Comparison of ENCODE assay signal across 2 cellular contexts in the genomic region with DNA sequence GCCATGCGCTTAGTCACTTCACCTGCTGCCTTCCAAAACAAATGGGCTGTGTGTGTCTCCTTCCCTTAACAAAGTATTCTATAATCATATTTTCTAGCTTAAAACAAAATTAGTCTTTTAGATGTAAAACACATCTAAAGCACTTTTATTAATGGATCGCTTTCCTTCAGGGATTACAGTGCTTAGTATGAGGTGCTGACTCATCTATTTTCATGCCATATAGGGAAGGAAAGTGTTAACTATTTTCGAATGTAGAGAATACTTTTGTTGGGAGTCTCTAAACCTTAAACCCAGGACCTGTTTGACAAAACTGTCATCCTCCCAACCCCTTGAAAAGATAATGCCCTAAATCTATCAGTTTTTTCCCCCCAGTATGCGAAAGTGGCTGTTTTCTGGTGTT.
TF ChIP-seq lines count a peak whose summit lies in the region.

No MANE protein-coding gene starts in this region.

TF ChIP-seq in HCT116, 20 proteins besides CTCF, POLR2A, EP300 and RAD21 (continued from another document):
- no peak for TF ChIP-seq REST (IDR thresholded peaks at IDR 0.05; ENCODE audit: low read depth)
- no peak for TF ChIP-seq EGR1 (IDR thresholded peaks at IDR 0.05; ENCODE audit: low read depth)
- no peak for TF ChIP-seq ELF1 (IDR thresholded peaks at IDR 0.05; ENCODE audit: borderline replicate concordance, low read depth)
- TF ChIP-seq EZH2 (IDR thresholded peaks at IDR 0.05) = no peak
- no peak for TF ChIP-seq SRF (IDR thresholded peaks at IDR 0.05; ENCODE audit: low read depth)
- TF ChIP-seq CBX3 (IDR thresholded peaks at IDR 0.05; ENCODE audit: low read depth) = no peak
- TF ChIP-seq TCF7L2 (IDR thresholded peaks at IDR 0.05; ENCODE audit: borderline replicate concordance, extremely low read depth, insufficient read depth, insufficient read length) = no peak
- TF ChIP-seq POLR2AphosphoS5 (IDR thresholded peaks at IDR 0.05; ENCODE audit: low read depth, low read length) = no peak
- no peak for TF ChIP-seq SIN3A (IDR thresholded peaks at IDR 0.05; ENCODE audit: low read depth)
- no peak for TF ChIP-seq CEBPB (IDR thresholded peaks at IDR 0.05; ENCODE audit: low read depth)
- TF ChIP-seq SP1 (IDR thresholded peaks at IDR 0.05; ENCODE audit: low read depth) = no peak
- no peak for TF ChIP-seq ZBTB33 (IDR thresholded peaks at IDR 0.05; ENCODE audit: extremely low read depth, insufficient replicate concordance, low read length)
- TF ChIP-seq EZH2phosphoT487 (IDR thresholded peaks at IDR 0.05; ENCODE audit: borderline replicate concordance) = no peak

TF ChIP-seq in K562, 482 proteins besides CTCF, POLR2A, EP300 and RAD21 (continued from another document):
- TF ChIP-seq CTCFL (IDR thresholded peaks at IDR 0.05; ENCODE audit: borderline replicate concordance, insufficient read depth, low read depth, low read length, poor library complexity, severe bottlenecking) (no peak), MAFF (IDR thresholded peaks at IDR 0.05; ENCODE audit: low read length) (peak; percentile 84), ZNF316 (IDR thresholded peaks at IDR 0.05) (peak; percentile 79), MAFG (tag; conservative IDR thresholded peaks at IDR 0.05) (peak; percentile 73), XRCC4 (IDR thresholded peaks at IDR 0.05; ENCODE audit: extremely low read depth, insufficient read depth, insufficient read length) (no peak)
